ENCODE assay signal across 23 cellular contexts in genomic region chr3:16142350-16143050, GRCh38. TPM values are rescaled to one million over a fixed set of nuclear protein-coding genes. Genes with fewer than 3 reads are reported as not detected.
A peak's percentile ranks its signal among the peaks of the same experiment; 100 is the strongest.
DNase-seq lines count a peak whose midpoint lies in the region; ATAC-seq, FAIRE-seq and TF ChIP-seq lines count a peak whose summit lies in the region.
"Had no signal": no experiment of that assay in that cellular context is flagged by ENCODE, and none has a peak within 500 bp of the region (broad histone marks: within the 10 kb centered on the region; RNA-seq: fewer than 3 reads in every experiment).

No MANE protein-coding gene starts in this region.

- H3K4me3 ChIP-seq in A549 (no peak overlapping the region), GM12878 (no peak overlapping the region)

- H3K9me3 ChIP-seq in A549 (no peaks in the 10 kb centered on the region; the same call in 2 of the 3 replicates), GM12878 (replicated peaks; ENCODE audit: control insufficient read depth, insufficient read depth, low read length) (no peaks in the 10 kb centered on the region; the same call in 1 of the 3 replicates)

- no peak overlapping the region for H3K9ac ChIP-seq in GM12878 (ENCODE audit: control insufficient read depth, insufficient read depth, low read length)
- H3K9ac ChIP-seq: KMS-11 had no signal

- peaks cover 39% of the 10 kb centered on the region for H3K4me1 ChIP-seq in A549
- H3K4me1 ChIP-seq in GM12878 (ENCODE audit: control insufficient read depth, insufficient read depth, low read length), result peaks cover 11% of the 10 kb centered on the region; the same call in 1 of the 2 replicates

- H3K27me3 ChIP-seq in GM12878 (replicated peaks in 1 of 2; ENCODE audit: control insufficient read depth in 2 of 2, insufficient read depth in 2 of 2, low read length in 1 of 2), result no peaks in the 10 kb centered on the region

- TF ChIP-seq CTCF in A549 (IDR thresholded peaks at IDR 0.05), result no peak
- TF ChIP-seq CTCF in GM12878 (IDR thresholded peaks at IDR 0.05 in 2 of 3, conservative IDR thresholded peaks at IDR 0.05 in 1 of 3; ENCODE audit: control insufficient read depth in 2 of 3, extremely low read depth in 1 of 3, insufficient read depth in 1 of 3, low read depth in 3 of 3, low read length in 3 of 3), result no peak
- TF ChIP-seq CTCF in progenitor cell of endocrine pancreas (IDR thresholded peaks at IDR 0.05; ENCODE audit: unreplicated experiment), result no peak

- intact Hi-C loops in GM12878 (cut with micrococcal nuclease; ENCODE audit: unreplicated experiment), result no loop called here

- CTCF ChIA-PET in A549 (lab: Yijun Ruan, JAX), result interaction anchor here (1.5 to 3.8 kb wide), 5 partner anchors 10 to 93 kb away, joined by 4 to 16 read pairs (median 7); partner anchors contain the start of gene GALNT15
- CTCF ChIA-PET in GM12878 (lab: Yijun Ruan, JAX), result interaction anchor here (0.6 to 0.7 kb wide), 3 partner anchors 31 to 1117 kb away, joined by 3 read pairs; no protein-coding TSS in a partner anchor

- peaks cover 24% of the 10 kb centered on the region for H3K9me3 Mint-ChIP-seq in progenitor cell of endocrine pancreas (ENCODE audit: low read depth)

- SMC1A ChIA-PET in GM12878 (lab: Charles Lee; ENCODE audit: uncharacterized antibody, unreplicated experiment), result interaction anchor here (0.9 to 1.0 kb wide), 2 partner anchors 38 to 1011 kb away, joined by 3 read pairs; no protein-coding TSS in a partner anchor

- H3K27ac Mint-ChIP-seq in progenitor cell of endocrine pancreas, result peak overlapping the region; percentile 64
- H3K27ac Mint-ChIP-seq: CD4-positive, alpha-beta memory T cell; HFFc6 had no signal

- no peaks in the 10 kb centered on the region for H3K79me2 ChIP-seq in GM12878 (ENCODE audit: control insufficient read depth, insufficient read depth, low read length)

- H3K27ac ChIP-seq in A549, result peak overlapping the region; percentile 71 to 78
- no peak overlapping the region for H3K27ac ChIP-seq in GM12878 (ENCODE audit: control insufficient read depth, insufficient read depth)
- H3K27ac ChIP-seq: KMS-11 had no signal

- no peak overlapping the region for H3K4me3 Mint-ChIP-seq in progenitor cell of endocrine pancreas (ENCODE audit: low read depth)
- H3K4me3 Mint-ChIP-seq: CD4-positive, alpha-beta memory T cell; HFFc6 had no signal

- 73% methylated on average over 5 of the region's 5 CpGs for WGBS in A549 (ENCODE audit: missing lambda C conversion rate)
- 23% methylated on average over 5 of the region's 5 CpGs for WGBS in GM12878 (ENCODE audit: insufficient coverage, insufficient replicate concordance, low lambda C conversion rate, missing lambda C conversion rate)

- POLR2A ChIA-PET in A549 (lab: Yijun Ruan, JAX) (no interaction called here), GM12878 (lab: Charles Lee) (no interaction called here)

- no TSS peak for BruUV-seq in GM12878 (replicated peaks; lab: Mats Ljungman, UMichigan)

- H3K4me2 ChIP-seq in A549 (peak overlapping the region; percentile 68; the same call in 1 of the 3 replicates), GM12878 (ENCODE audit: control insufficient read depth, insufficient read depth) (no peak overlapping the region)
- H3K4me2 ChIP-seq: KMS-11 had no signal

- DNase-seq in A549 (ENCODE audit: low read depth in 1 of 2, low spot score in 1 of 2), result no peak
- no peak for DNase-seq in GM12878 (ENCODE audit: low read depth, low spot score)
- no peak for DNase-seq in progenitor cell of endocrine pancreas (ENCODE audit: low spot score, unreplicated experiment)
- DNase-seq in midbrain (lab: John Stamatoyannopoulos, UW), result no peak
- no peak for DNase-seq in NCI-H510A (lab: John Stamatoyannopoulos, UW)
- no peak for DNase-seq in activated naive CD4-positive, alpha-beta T cell treated with Interleukin-2 at 50 U/mL for 16 hours
- DNase-seq: CD4-positive, alpha-beta memory T cell; DMS53; EL; H7; HFFc6; NCI-H1417; NCI-H187 treated with DMSO at 0.1 percent for 48 hours; NCI-H345; NK-92 treated with Interleukin-12 subunit alpha and Interleukin-12 subunit beta, amount 100 ng/mL, for 24 hours had no signal

- H3K27me3 Mint-ChIP-seq in progenitor cell of endocrine pancreas, result no peaks in the 10 kb centered on the region

- FAIRE-seq in A549 (lab: Jason Lieb, UNC) (no peak), GM12878 (lab: Jason Lieb, UNC) (no peak)
- FAIRE-seq: A204.1, GM12892, GM18507, RCC 7860 had no signal

- H2AFZ ChIP-seq in GM12878 (ENCODE audit: control insufficient read depth, low read depth, low read length), result no peak overlapping the region

- TF ChIP-seq EP300 in A549 (IDR thresholded peaks at IDR 0.05) (no peak), GM12878 (IDR thresholded peaks at IDR 0.05; ENCODE audit: borderline replicate concordance in 1 of 2, control insufficient read depth in 1 of 2, low read depth in 2 of 2, low read length in 2 of 2) (no peak)

- TF ChIP-seq RAD21 in A549 (conservative IDR thresholded peaks at IDR 0.05 in 1 of 2, IDR thresholded peaks at IDR 0.05 in 1 of 2), result no peak
- no peak for TF ChIP-seq RAD21 in GM12878 (IDR thresholded peaks at IDR 0.05; ENCODE audit: insufficient read depth, low read depth, low read length)

- peaks cover 5% of the 10 kb centered on the region for H3K4me1 Mint-ChIP-seq in progenitor cell of endocrine pancreas (ENCODE audit: low read depth)
- H3K4me1 Mint-ChIP-seq: CD4-positive, alpha-beta memory T cell had no signal

- TF ChIP-seq POLR2A in A549 (IDR thresholded peaks at IDR 0.05; ENCODE audit: low read length), result no peak
- TF ChIP-seq POLR2A in GM12878 (IDR thresholded peaks at IDR 0.05; ENCODE audit: low read depth, low read length), result no peak

- no peaks in the 10 kb centered on the region for H3K36me3 ChIP-seq in GM12878 (ENCODE audit: control insufficient read depth in 2 of 2, insufficient read depth in 2 of 2, low read length in 1 of 2)

- ATAC-seq in A549, result no peak
- peak; percentile 40 for ATAC-seq in HG03378 (IDR thresholded peaks at IDR 0.05; ENCODE audit: unreplicated experiment)
- ATAC-seq in GM12878, result peak; percentile 46
- ATAC-seq: Right ventricle myocardium inferior had no signal

- H3K36me3 Mint-ChIP-seq in progenitor cell of endocrine pancreas (ENCODE audit: insufficient read depth), result peaks cover 5% of the 10 kb centered on the region
- H3K36me3 Mint-ChIP-seq: CD4-positive, alpha-beta memory T cell had no signal

- in situ Hi-C loops in GM12878 (cut with MboI), result no loop called here

- H4K20me1 ChIP-seq in GM12878 (ENCODE audit: control insufficient read depth, insufficient read depth), result no peaks in the 10 kb centered on the region

- RAD21 ChIA-PET in GM12878 (lab: Charles Lee; ENCODE audit: unreplicated experiment), result interaction anchor here (0.8 kb wide), 1 partner anchor 8 kb away, joined by 3 read pairs; no protein-coding TSS in a partner anchor

TF ChIP-seq in A549, 52 proteins besides CTCF, POLR2A, EP300 and RAD21 (continues in another document):
- TF ChIP-seq, protein P1, sequence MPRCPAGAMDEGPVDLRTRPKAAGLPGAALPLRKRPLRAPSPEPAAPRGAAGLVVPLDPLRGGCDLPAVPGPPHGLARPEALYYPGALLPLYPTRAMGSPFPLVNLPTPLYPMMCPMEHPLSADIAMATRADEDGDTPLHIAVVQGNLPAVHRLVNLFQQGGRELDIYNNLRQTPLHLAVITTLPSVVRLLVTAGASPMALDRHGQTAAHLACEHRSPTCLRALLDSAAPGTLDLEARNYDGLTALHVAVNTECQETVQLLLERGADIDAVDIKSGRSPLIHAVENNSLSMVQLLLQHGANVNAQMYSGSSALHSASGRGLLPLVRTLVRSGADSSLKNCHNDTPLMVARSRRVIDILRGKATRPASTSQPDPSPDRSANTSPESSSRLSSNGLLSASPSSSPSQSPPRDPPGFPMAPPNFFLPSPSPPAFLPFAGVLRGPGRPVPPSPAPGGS (IDR thresholded peaks at IDR 0.05), result no peak
- TF ChIP-seq ZC3H11A (IDR thresholded peaks at IDR 0.05) (no peak), KDM5A (IDR thresholded peaks at IDR 0.05) (no peak)

TF ChIP-seq in GM12878, 131 proteins besides CTCF, POLR2A, EP300 and RAD21:
- no peak for TF ChIP-seq CBX5 (IDR thresholded peaks at IDR 0.05; ENCODE audit: low read depth)
- TF ChIP-seq PKNOX1 (IDR thresholded peaks at IDR 0.05), result peak; percentile 45; the same call in 1 of the 2 replicates
- TF ChIP-seq BHLHE40 (IDR thresholded peaks at IDR 0.05; ENCODE audit: borderline replicate concordance in 1 of 2, low read depth in 2 of 2, low read length in 1 of 2), result 0 out of 4 replicates have a peak, but pooled peaks of 1 of the 2 experiments have one; percentile 19

RNA-seq across cellular contexts. Expression of gene GALNT15, which starts 32.0 kb away (rescaled TPM):
- polyA plus RNA-seq in A549 (2011; rRNA removed), result 0.04 and 0.08 TPM in 2 replicates
- 0.01 and 0.04 TPM in 2 replicates for polyA plus RNA-seq in A549 (2012; cell fraction: cytosol; rRNA removed)
- 0.02 TPM in 1 of 2 replicates, not detected in the other for polyA plus RNA-seq in A549 (2012; cell fraction: nucleus; rRNA removed)
- not detected in 3 replicates for polyA plus RNA-seq in A549 (2017; fragmentation: RNase III; extraction: RNeasy Plus Mini Kit Qiagen cat#74134 plus additional on column Dnase treatment)
- polyA minus RNA-seq in A549 (2011; rRNA and poly(A)+ RNA removed), result 0.50 and 0.73 TPM in 2 replicates
- total RNA-seq in GM12878 (2013; cell fraction: nucleolus; rRNA removed), result not detected in 2 replicates
- not detected in 2 replicates for total RNA-seq in GM12878 (2014; rRNA removed)
- not detected in 2 replicates for total RNA-seq in GM12878 (2014; rRNA removed; fragmentation: Illumina TruSeq; extraction: Trizol)
- total RNA-seq in GM12878 (2021), result 0.05 TPM in 1 of 2 replicates, not detected in the other
- polyA plus RNA-seq in GM12878 (2011; ENCODE audit: low read depth), result not detected
- 0.03 and 0.04 TPM in 2 replicates for polyA plus RNA-seq in GM12878 (2011; rRNA removed)
- not detected in 2 replicates for polyA plus RNA-seq in GM12878 (2011; cell fraction: cytosol; rRNA removed)
- 0.09 TPM in 2 replicates for polyA plus RNA-seq in GM12878 (2011; cell fraction: nucleus; rRNA removed)
- polyA plus RNA-seq in GM12878 (2012), result 0.08 TPM in 1 of 2 replicates, not detected in the other
- not detected in 2 replicates for polyA plus RNA-seq in GM12878 (2014; fragmentation: Illumina TruSeq; extraction: Trizol)
- not detected for polyA plus RNA-seq in GM12878 (2014; fragmentation: Nextera tagmentation; extraction: Ambion mirVana)
- polyA plus RNA-seq in GM12878 (2014; rRNA removed), result not detected in 2 replicates
- not detected for polyA plus RNA-seq in GM12878 (2016; fragmentation: Nextera tagmentation; extraction: Ambion mirVana)
- 0.10 and 0.37 TPM in 2 replicates for polyA minus RNA-seq in GM12878 (2011; rRNA and poly(A)+ RNA removed)
- polyA minus RNA-seq in GM12878 (2011; cell fraction: cytosol; rRNA and poly(A)+ RNA removed), result not detected in 2 replicates
- polyA minus RNA-seq in GM12878 (2011; cell fraction: nucleus; rRNA and poly(A)+ RNA removed), result not detected in 2 replicates
- 0.18 and 0.46 TPM in 2 replicates for total RNA-seq in progenitor cell of endocrine pancreas
- total RNA-seq: CD4-positive, alpha-beta memory T cell; H7; HT-29 had no signal
- polyA plus RNA-seq: CD4-positive, alpha-beta memory T cell had no signal

Comparison
In these comparisons a context has a peak if more than half of its experiments do, and no peak if none do; other contexts are left out.
1. ATAC-seq: peak in HG03378 (single experiment) and GM12878 (single experiment); none in A549 (0 of 2).